9 cellular contexts compared by ENCODE assay signal in genomic region chr12:120677765-120678473, GRCh38. TPM values are rescaled to one million over a fixed set of nuclear protein-coding genes. Genes with fewer than 3 reads are reported as not detected.
DNase-seq lines count a peak whose midpoint lies in the region; ATAC-seq, FAIRE-seq and TF ChIP-seq lines count a peak whose summit lies in the region.
"Had no signal": no experiment of that assay in that cellular context is flagged by ENCODE, and none has a peak within 500 bp of the region (broad histone marks: within the 10 kb centered on the region; RNA-seq: fewer than 3 reads in every experiment).

No MANE protein-coding gene starts in this region.

- ATAC-seq in HG02798 (IDR thresholded peaks at IDR 0.05; ENCODE audit: poor library complexity, unreplicated experiment) (peak; percentile 57), lung (ENCODE audit: insufficient read depth, low FRiP score) (no peak)

- peak; percentile 92 for FAIRE-seq in GM18507 (lab: Jason Lieb, UNC)
- FAIRE-seq: colon had no signal

- TF ChIP-seq CTCF in lung (IDR thresholded peaks at IDR 0.05; ENCODE audit: control extremely low read depth, extremely low read depth) (no peak), dorsolateral prefrontal cortex (IDR thresholded peaks at IDR 0.05 in 54 of 56, conservative IDR thresholded peaks at IDR 0.05 in 2 of 56; ENCODE audit: low read depth in 1 of 56, partially characterized antibody in 56 of 56) (no peak), type B pancreatic cell (conservative IDR thresholded peaks at IDR 0.05) (no peak)

- H3K36me3 ChIP-seq in lung (ENCODE audit: control insufficient read depth in 2 of 2, insufficient read depth in 2 of 2, low read length in 2 of 2), result no peaks in the 10 kb centered on the region

- H3K4me1 ChIP-seq in lung (ENCODE audit: control insufficient read depth in 2 of 2, insufficient read depth in 2 of 2, low read length in 2 of 2), result peaks cover 1 to 2% of the 10 kb centered on the region in 2 donors

- H3K4me1 Mint-ChIP-seq in activated CD4-positive, alpha-beta memory T cell treated with anti-CD3 and anti-CD28 coated beads for 36 hours (ENCODE audit: low read depth), result peaks cover 14% of the 10 kb centered on the region
- no peaks in the 10 kb centered on the region for H3K4me1 Mint-ChIP-seq in type B pancreatic cell (ENCODE audit: unreplicated experiment)

- CTCF ChIA-PET in activated CD4-positive, alpha-beta memory T cell treated with anti-CD3 and anti-CD28 coated beads for 36 hours (lab: Charles Lee), result interaction anchor here (0.6 to 6.4 kb wide), 2 partner anchors 30 to 226 kb away, joined by 3 to 47 read pairs; partner anchors contain the start of gene SPPL3

- H3K27ac ChIP-seq in lung (ENCODE audit: low read depth in 1 of 2, low read length in 1 of 2) (peak overlapping the region; percentile 58 to 74), dorsolateral prefrontal cortex (no peak overlapping the region)

- no peaks in the 10 kb centered on the region for H3K9me3 Mint-ChIP-seq in activated CD4-positive, alpha-beta memory T cell treated with anti-CD3 and anti-CD28 coated beads for 36 hours
- no peaks in the 10 kb centered on the region for H3K9me3 Mint-ChIP-seq in type B pancreatic cell

- H3K4me3 ChIP-seq in lung (no peak overlapping the region), dorsolateral prefrontal cortex (no peak overlapping the region)

- H3K9me3 ChIP-seq in lung (ENCODE audit: control insufficient read depth in 2 of 2, insufficient read depth in 1 of 2, low read length in 1 of 2), result no peaks in the 10 kb centered on the region

- 52% methylated on average over 7 of the region's 7 CpGs for WGBS in lung, 2 donors

- H3K27ac Mint-ChIP-seq in activated CD4-positive, alpha-beta memory T cell treated with anti-CD3 and anti-CD28 coated beads for 36 hours, result peak overlapping the region; percentile 60
- H3K27ac Mint-ChIP-seq in type B pancreatic cell, result no peak overlapping the region

- H3K27me3 Mint-ChIP-seq in activated CD4-positive, alpha-beta memory T cell treated with anti-CD3 and anti-CD28 coated beads for 36 hours, result peaks cover 1% of the 10 kb centered on the region
- no peaks in the 10 kb centered on the region for H3K27me3 Mint-ChIP-seq in type B pancreatic cell

- DNase-seq in GM18507 (ENCODE audit: extremely low spot score, insufficient read length, low read depth) (peak; percentile 40), lung (ENCODE audit: low spot score) (no peak), NCI-H2196 treated with DMSO at 0.1 percent for 48 hours (lab: John Stamatoyannopoulos, UW; ENCODE audit: unreplicated experiment) (no peak), dorsolateral prefrontal cortex (no peak), Ammon's horn (ENCODE audit: low spot score) (no peak), type B pancreatic cell (ENCODE audit: extremely low spot score, unreplicated experiment) (no peak)
- DNase-seq in activated CD4-positive, alpha-beta memory T cell treated with anti-CD3 and anti-CD28 coated beads for 36 hours, result peak; percentile 56

- H3K4me3 Mint-ChIP-seq in activated CD4-positive, alpha-beta memory T cell treated with anti-CD3 and anti-CD28 coated beads for 36 hours, result no peak overlapping the region
- no peak overlapping the region for H3K4me3 Mint-ChIP-seq in type B pancreatic cell

- POLR2A ChIA-PET in activated CD4-positive, alpha-beta memory T cell treated with anti-CD3 and anti-CD28 coated beads for 36 hours (lab: Charles Lee), result interaction anchor here (0.5 to 1.0 kb wide), 3 partner anchors 8 to 234 kb away, joined by 3 read pairs; no protein-coding TSS in a partner anchor

- H3K36me3 Mint-ChIP-seq in activated CD4-positive, alpha-beta memory T cell treated with anti-CD3 and anti-CD28 coated beads for 36 hours, result no peaks in the 10 kb centered on the region
- H3K36me3 Mint-ChIP-seq in type B pancreatic cell, result no peaks in the 10 kb centered on the region

- intact Hi-C loops in activated CD4-positive, alpha-beta memory T cell treated with anti-CD3 and anti-CD28 coated beads for 36 hours (cut with micrococcal nuclease), result no loop called here
- intact Hi-C loops in dorsolateral prefrontal cortex (cut with DNase I), result no loop called here

- no peaks in the 10 kb centered on the region for H3K27me3 ChIP-seq in lung (ENCODE audit: control insufficient read depth, insufficient read depth)
- H3K27me3 ChIP-seq in dorsolateral prefrontal cortex, result no peaks in the 10 kb centered on the region

RNA-seq across cellular contexts. Expression of gene MLEC, which starts 9.0 kb away (rescaled TPM):
- total RNA-seq in activated CD4-positive, alpha-beta memory T cell treated with anti-CD3 and anti-CD28 coated beads for 36 hours, result 10 to 100 TPM; 92.9 to 93.7 TPM
- total RNA-seq in lung, result 100 to 1,000 TPM in 1 of 2 donors, 10 to 100 TPM in 1; 56.8 to 161 TPM
- 10 to 100 TPM; 34.1 to 50.6 TPM for polyA plus RNA-seq in lung
- 10 to 100 TPM; 50.4 to 97.1 (median 73.3) TPM for total RNA-seq in dorsolateral prefrontal cortex
- total RNA-seq in type B pancreatic cell (ENCODE audit: low replicate concordance), result 168 and 172 TPM in 2 replicates

RNA-seq across cellular contexts. Expression of gene UNC119B, which starts 32.3 kb away (rescaled TPM):
- total RNA-seq in activated CD4-positive, alpha-beta memory T cell treated with anti-CD3 and anti-CD28 coated beads for 36 hours, result 10 to 100 TPM; 28.2 to 31.3 TPM
- total RNA-seq in lung, result 10 to 100 TPM; 30.2 to 43.2 TPM
- 10 to 100 TPM in 1 of 2 donors, 1 to 10 TPM in 1; 8.6 to 21.2 TPM for polyA plus RNA-seq in lung
- 10 to 100 TPM; 19.6 to 43.0 (median 27.2) TPM for total RNA-seq in dorsolateral prefrontal cortex
- total RNA-seq in type B pancreatic cell (ENCODE audit: low replicate concordance), result 39.2 and 57.2 TPM in 2 replicates

RNA-seq across cellular contexts. Expression of gene CABP1, which starts 37.5 kb away (rescaled TPM):
- under 1 TPM; 0.24 to 0.29 TPM for total RNA-seq in activated CD4-positive, alpha-beta memory T cell treated with anti-CD3 and anti-CD28 coated beads for 36 hours
- under 1 TPM; 0.58 to 0.63 TPM for total RNA-seq in lung
- polyA plus RNA-seq in lung, result under 1 TPM; 0.13 to 0.37 TPM
- total RNA-seq in dorsolateral prefrontal cortex, result 100 to 1,000 TPM; 104 to 566 (median 357) TPM
- total RNA-seq in type B pancreatic cell (ENCODE audit: low replicate concordance), result 0.26 and 0.56 TPM in 2 replicates

RNA-seq across cellular contexts. Expression of gene ACADS, which starts 47.7 kb away (rescaled TPM):
- total RNA-seq in activated CD4-positive, alpha-beta memory T cell treated with anti-CD3 and anti-CD28 coated beads for 36 hours, result 10 to 100 TPM; 15.6 to 16.6 TPM
- 10 to 100 TPM; 16.4 to 32.4 TPM for total RNA-seq in lung
- 10 to 100 TPM; 22.3 to 31.6 TPM for polyA plus RNA-seq in lung
- 10 to 100 TPM in 107 of 120 experiments, 1 to 10 TPM in 13; 6.5 to 27.7 (median 14.2) TPM for total RNA-seq in dorsolateral prefrontal cortex
- total RNA-seq in type B pancreatic cell (ENCODE audit: low replicate concordance), result 12.1 and 16.4 TPM in 2 replicates

Comparison
In these comparisons a context has a peak if more than half of its experiments do, and no peak if none do; other contexts are left out.
1. DNase-seq: peak in GM18507 (single experiment) and activated CD4-positive, alpha-beta memory T cell treated with anti-CD3 and anti-CD28 coated beads for 36 hours (single experiment); none in lung (single experiment), NCI-H2196 treated with DMSO at 0.1 percent for 48 hours (single experiment), dorsolateral prefrontal cortex (0 of 10), Ammon's horn (single experiment) and type B pancreatic cell (single experiment).
2. H3K27ac ChIP-seq: peak in lung (2 of 2); none in dorsolateral prefrontal cortex (0 of 59).
3. RNA of gene CABP1, which starts 37.5 kb away (total RNA-seq): 104 to 566 TPM in dorsolateral prefrontal cortex; 0.58 to 0.63 TPM in lung, 0.26 to 0.56 TPM in type B pancreatic cell and 0.24 to 0.29 TPM in activated CD4-positive, alpha-beta memory T cell treated with anti-CD3 and anti-CD28 coated beads for 36 hours; every median in the first group is over 10 times any median in the second.